ENCODE assay signal across 26 cellular contexts in genomic region chr15:96657096-96657495, GRCh38.
"Had no signal": no experiment of that assay in that cellular context is flagged by ENCODE, and none has a peak within 500 bp of the region (broad histone marks: within the 10 kb centered on the region; RNA-seq: fewer than 3 reads in every experiment).

No MANE protein-coding gene starts in this region.

- H3K27ac ChIP-seq: body of pancreas, esophagus muscularis mucosa, hepatocyte, left lung, prostate gland, right atrium auricular region, spleen, upper lobe of right lung, VCaP had no signal

- H3K4me1 Mint-ChIP-seq: activated naive CD8-positive, alpha-beta T cell treated with anti-CD3 and anti-CD28 coated beads, Interleukin-2, amount 50 U/mL, for 24 hours had no signal

- H3K9me3 ChIP-seq: body of pancreas, esophagus muscularis mucosa, left lung, prostate gland, right atrium auricular region, spleen, upper lobe of right lung had no signal

- H3K27ac Mint-ChIP-seq: activated CD8-positive, alpha-beta T cell treated with anti-CD3 and anti-CD28 coated beads, Interleukin-2, amount 10 ng/mL, durations not matched to agents 7 days and 5 days; activated naive CD8-positive, alpha-beta T cell treated with anti-CD3 and anti-CD28 coated beads, Interleukin-2, amount 50 U/mL, for 24 hours; activated T-helper 1 cell treated with anti-CD3 and anti-CD28 coated beads, Interleukin-12 subunit alpha, Interleukin-12 subunit beta, Interleukin-2, Interleukin-4 antibody, amounts not matched to agents 30 ng/mL and 10 ng/mL and 1 ng/mL, durations not matched to agents 14 hours and 24 hours and 36 hours; naive thymus-derived CD8-positive, alpha-beta T cell; T-helper 2 cell treated with Interferon-gamma antibody and Interleukin-4, amounts not matched to agents 5 μg/mL and 100 μg/mL, for 36 hours had no signal

- H3K4me3 Mint-ChIP-seq: activated CD8-positive, alpha-beta T cell treated with anti-CD3 and anti-CD28 coated beads, Interleukin-2, amount 10 ng/mL, durations not matched to agents 7 days and 5 days; activated naive CD8-positive, alpha-beta T cell treated with anti-CD3 and anti-CD28 coated beads, Interleukin-2, amount 50 U/mL, for 24 hours; activated T-helper 1 cell treated with anti-CD3 and anti-CD28 coated beads, Interleukin-12 subunit alpha, Interleukin-12 subunit beta, Interleukin-2, Interleukin-4 antibody, amounts not matched to agents 30 ng/mL and 10 ng/mL and 1 ng/mL, durations not matched to agents 14 hours and 24 hours and 36 hours; naive thymus-derived CD8-positive, alpha-beta T cell; T-helper 2 cell treated with Interferon-gamma antibody and Interleukin-4, amounts not matched to agents 5 μg/mL and 100 μg/mL, for 36 hours had no signal

- DNase-seq: activated CD4-positive, alpha-beta T cell treated with anti-CD3 and anti-CD28 coated beads, Interleukin-2, amount 50 U/mL, for 1 hour; activated CD4-positive, CD25-positive, alpha-beta regulatory T cell treated with anti-CD3 and anti-CD28 coated beads, Interleukin-2, amount 50 U/mL, for 72 hours; activated CD8-positive, alpha-beta T cell treated with anti-CD3 and anti-CD28 coated beads, Interleukin-2, amount 10 ng/mL, durations not matched to agents 7 days and 5 days; activated gamma-delta T cell; activated naive CD4-positive, alpha-beta T cell treated with anti-CD3 and anti-CD28 coated beads, Interleukin-2, amount 50 U/mL, for 16 hours; activated naive CD8-positive, alpha-beta T cell treated with anti-CD3 and anti-CD28 coated beads, Interleukin-2, amount 50 U/mL, for 24 hours; body of pancreas; caudate nucleus; dermis blood vessel endothelial cell; effector CD8-positive, alpha-beta T cell; glutamatergic neuron; kidney glomerular epithelial cell; left lung; naive thymus-derived CD8-positive, alpha-beta T cell; spleen; stimulated activated CD4-positive, alpha-beta T cell treated with anti-CD3 and anti-CD28 coated beads, Interleukin-4, amount 100 ng/mL, for 24 hours; stimulated activated naive CD4-positive, alpha-beta T cell treated with Interleukin-2 at 50 U/mL for 16 hours; upper lobe of right lung had no signal

- H3K36me3 Mint-ChIP-seq: naive thymus-derived CD8-positive, alpha-beta T cell had no signal

- H3K4me3 ChIP-seq: body of pancreas, esophagus muscularis mucosa, hepatocyte, left lung, lung, prostate gland, right atrium auricular region, spleen, upper lobe of right lung had no signal

- H3K36me3 ChIP-seq: esophagus muscularis mucosa, left lung, prostate gland, right atrium auricular region, spleen, upper lobe of right lung had no signal

- ATAC-seq: activated CD8-positive, alpha-beta T cell treated with anti-CD3 and anti-CD28 coated beads, Interleukin-2, amount 10 ng/mL, durations not matched to agents 7 days and 5 days; activated naive CD8-positive, alpha-beta T cell treated with anti-CD3 and anti-CD28 coated beads, Interleukin-2, amount 50 U/mL, for 24 hours; body of pancreas; left lung; naive thymus-derived CD8-positive, alpha-beta T cell; upper lobe of right lung had no signal

- H3K4me1 ChIP-seq: body of pancreas, esophagus muscularis mucosa, left lung, prostate gland, right atrium auricular region, spleen, upper lobe of right lung had no signal

- H3K27me3 ChIP-seq: body of pancreas, esophagus muscularis mucosa, hepatocyte, left lung, right atrium auricular region, spleen, upper lobe of right lung had no signal

- H3K9me3 Mint-ChIP-seq: activated T-helper 1 cell treated with anti-CD3 and anti-CD28 coated beads, Interleukin-12 subunit alpha, Interleukin-12 subunit beta, Interleukin-2, Interleukin-4 antibody, amounts not matched to agents 30 ng/mL and 10 ng/mL and 1 ng/mL, durations not matched to agents 14 hours and 24 hours and 36 hours had no signal
